Comparison of ENCODE assay signal across 23 cellular contexts in the genomic region with DNA sequence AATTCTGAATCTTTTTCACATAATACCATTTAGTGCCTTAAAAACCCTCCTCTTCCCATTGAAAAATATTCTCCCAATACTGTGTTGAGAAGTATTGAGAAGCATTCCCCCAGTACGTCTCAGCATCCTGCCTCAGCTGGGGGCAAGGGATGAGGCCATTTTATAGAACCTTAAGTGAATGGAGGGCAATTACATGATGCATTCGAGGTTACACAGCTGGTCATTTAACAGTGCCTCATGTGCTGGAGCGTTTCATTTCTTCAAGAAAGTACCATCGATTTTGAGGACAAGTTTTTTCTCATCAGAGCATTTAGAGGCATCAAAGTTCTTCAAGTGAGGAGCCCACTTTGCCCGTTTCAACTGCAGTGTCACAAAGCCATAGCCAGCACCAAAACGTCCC.
"Had no signal": no experiment of that assay in that cellular context is flagged by ENCODE, and none has a peak within 500 bp of the region (broad histone marks: within the 10 kb centered on the region; RNA-seq: fewer than 3 reads in every experiment).

No MANE protein-coding gene starts in this region.

- ATAC-seq: activated CD4-positive, alpha-beta T cell treated with anti-CD3 and anti-CD28 coated beads for 36 hours; activated T-helper 17 cell treated with anti-CD3 and anti-CD28 coated beads, Interleukin-2, amount 50 U/mL, for 72 hours; T-helper 17 cell had no signal

- H3K4me3 ChIP-seq: adrenal gland had no signal

- H3K9me3 ChIP-seq: adrenal gland had no signal

- H3K27me3 ChIP-seq: adrenal gland had no signal

- H3K36me3 ChIP-seq: adrenal gland, WERI-Rb-1 had no signal

- DNase-seq: activated CD4-positive, alpha-beta memory T cell treated with anti-CD3 and anti-CD28 coated beads, Interleukin-2, amount 10 ng/mL, durations not matched to agents 7 days and 5 days; activated CD4-positive, alpha-beta T cell treated with anti-CD3 and anti-CD28 coated beads for 36 hours; activated CD4-positive, alpha-beta T cell treated with anti-CD3 and anti-CD28 coated beads, Interleukin-2, amount 50 U/mL, for 1 hour; activated gamma-delta T cell; activated naive CD4-positive, alpha-beta T cell treated with anti-CD3 and anti-CD28 coated beads for 36 hours; activated T-cell treated with anti-CD3 and anti-CD28 coated beads for 4 hours; activated T-cell treated with anti-CD3 and anti-CD28 coated beads, Interleukin-2, amount 50 U/mL, for 48 hours; adrenal gland; anterior cingulate cortex; caudate nucleus; NCI-H1092; NCI-H1417; NCI-H1930; NCI-H2107; NCI-H2171 treated with DMSO at 0.1 percent for 48 hours; NCI-H226; NCI-H526; NCI-H82; SIG-M5; T-helper 17 cell; T-helper 9 cell; WERI-Rb-1 had no signal

- H3K27ac ChIP-seq: adrenal gland, WERI-Rb-1 had no signal
